ENCODE assay signal across 8 cellular contexts in the genomic region with DNA sequence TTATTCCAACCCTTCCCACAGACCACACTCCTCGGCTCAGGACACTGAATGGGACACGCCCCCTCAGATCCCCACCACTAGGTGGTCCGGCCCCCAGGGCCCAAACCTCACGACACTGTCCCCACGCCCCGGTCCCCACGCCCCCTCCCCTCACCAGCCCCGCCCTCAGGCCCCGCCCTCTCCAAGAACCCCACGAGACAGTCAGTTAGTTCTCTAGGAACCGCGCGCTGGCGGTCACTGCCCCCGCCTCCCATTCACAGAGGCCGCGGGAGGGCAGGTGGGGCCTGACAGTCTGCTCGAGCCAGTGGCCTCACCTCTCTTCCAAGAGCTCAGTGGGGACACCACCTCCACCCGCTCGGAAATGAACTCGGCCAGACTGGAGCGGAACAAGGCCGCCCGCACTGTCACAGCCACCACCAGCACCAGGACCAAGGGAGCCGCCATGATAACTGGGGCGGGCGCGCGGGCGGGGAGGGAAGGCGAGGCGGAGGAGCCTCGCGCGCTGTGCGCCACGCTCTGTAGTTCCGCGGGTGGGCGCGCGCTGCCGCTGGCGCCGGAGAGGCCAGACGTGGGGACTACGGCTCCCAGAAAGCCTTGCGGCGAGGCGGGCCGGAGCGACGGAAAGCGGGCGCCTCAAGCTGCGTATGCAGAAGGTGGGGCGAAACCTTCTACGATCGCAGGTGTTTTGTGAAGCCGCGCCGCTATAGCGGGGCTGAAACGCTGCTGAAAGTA. TPM values are rescaled to one million over a fixed set of nuclear protein-coding genes. Genes with fewer than 3 reads are reported as not detected.
DNase-seq lines count a peak whose midpoint lies in the region; ATAC-seq and TF ChIP-seq lines count a peak whose summit lies in the region.

PIGU (minus strand) TSS at position 451 of the 732 bp plus-strand sequence; CDS start at position 444, 7 bp downstream.

- no peaks in the 10 kb centered on the region for H4K20me1 ChIP-seq in SU-DHL-6 (ENCODE audit: low read depth, low read length)

- intact Hi-C loops in Right ventricle myocardium superior (cut with DNase I) (no loop called here), transverse colon (cut with DNase I; ENCODE audit: low total_unique reads) (loop anchor here (1.0 kb wide), 1 partner anchor 17 kb away; no protein-coding TSS in a partner anchor)

- H3K36me3 ChIP-seq in SU-DHL-6 (ENCODE audit: low read length) = no peaks in the 10 kb centered on the region
- no peaks in the 10 kb centered on the region for H3K36me3 ChIP-seq in parathyroid adenoma (ENCODE audit: control insufficient read depth, insufficient read depth, low read length)
- no peaks in the 10 kb centered on the region for H3K36me3 ChIP-seq in transverse colon

- H3K4me2 ChIP-seq in SU-DHL-6 (ENCODE audit: low read depth, low read length, poor library complexity, severe bottlenecking) (peak within 1 kb of the TSS; percentile 96), parathyroid adenoma (ENCODE audit: low read length) (peak within 1 kb of the TSS; percentile 45)

- ATAC-seq in HG02678 (IDR thresholded peaks at IDR 0.05; ENCODE audit: unreplicated experiment) = peak; percentile 97
- peak; percentile 100 for ATAC-seq in Right ventricle myocardium superior (ENCODE audit: poor library complexity)

- no peaks in the 10 kb centered on the region for H3K9me3 ChIP-seq in SU-DHL-6 (ENCODE audit: insufficient read depth, low read length)
- no peaks in the 10 kb centered on the region for H3K9me3 ChIP-seq in parathyroid adenoma (ENCODE audit: control insufficient read depth, low read length)
- H3K9me3 ChIP-seq in transverse colon = no peaks in the 10 kb centered on the region

- peaks cover 14% of the 10 kb centered on the region; the same call in 1 of the 2 replicates for H3F3A ChIP-seq in SU-DHL-6 (ENCODE audit: insufficient read depth)

- no peak for TF ChIP-seq CTCF in GM12865 (IDR thresholded peaks at IDR 0.05; ENCODE audit: insufficient read depth, low read depth, low read length, missing control alignments)
- no peak for TF ChIP-seq CTCF in SU-DHL-6 (IDR thresholded peaks at IDR 0.05; ENCODE audit: insufficient read depth, low read length, poor library complexity, severe bottlenecking)
- peak; percentile 39 for TF ChIP-seq CTCF in parathyroid adenoma (IDR thresholded peaks at IDR 0.05)
- TF ChIP-seq CTCF in transverse colon (IDR thresholded peaks at IDR 0.05) = peak in 2 of 5 experiments; percentile 20 to 45

- WGBS in transverse colon (ENCODE audit: low coverage in 1 of 2), 2 donors = 1% methylated on average over 13 to 38 of the region's 64 CpGs

- H3K27ac ChIP-seq in SU-DHL-6 (ENCODE audit: low read depth, low read length) = peak within 1 kb of the TSS; percentile 62
- peak within 1 kb of the TSS; percentile 82 for H3K27ac ChIP-seq in parathyroid adenoma
- peak within 1 kb of the TSS; percentile 77 to 92 (median 84) for H3K27ac ChIP-seq in transverse colon

- no peaks in the 10 kb centered on the region for H3K9me2 ChIP-seq in SU-DHL-6 (replicated peaks; ENCODE audit: insufficient read depth, low read length)

- peak within 1 kb of the TSS; percentile 68 for H3K9ac ChIP-seq in SU-DHL-6 (ENCODE audit: low read length)
- H3K9ac ChIP-seq in parathyroid adenoma = peak within 1 kb of the TSS; percentile 19

- H2AFZ ChIP-seq in SU-DHL-6 (ENCODE audit: low read depth, low read length, severe bottlenecking) (peak within 1 kb of the TSS; percentile 47), parathyroid adenoma (peak within 1 kb of the TSS; percentile 69)

- H3K27me3 ChIP-seq in SU-DHL-6 (ENCODE audit: low read length) (no peaks in the 10 kb centered on the region), parathyroid adenoma (ENCODE audit: control insufficient read depth, insufficient read depth, low read length) (no peaks in the 10 kb centered on the region), transverse colon (no peaks in the 10 kb centered on the region)

- H3K79me2 ChIP-seq in SU-DHL-6 (ENCODE audit: insufficient read depth, low read length) = peaks cover 25% of the 10 kb centered on the region; the same call in 1 of the 2 replicates
- peaks cover 10% of the 10 kb centered on the region for H3K79me2 ChIP-seq in parathyroid adenoma

- in situ Hi-C loops in transverse colon (cut with MboI; ENCODE audit: low pct_ligation_motif_present in 1 of 4, low pct_unique_long_range_greater_than_20kb in 1 of 4, low sequenced_read_pairs in 3 of 4) = no loop called here

- peak within 1 kb of the TSS; percentile 89 for H3K4me3 ChIP-seq in GM12865 (ENCODE audit: low read depth, low read length)
- H3K4me3 ChIP-seq in SU-DHL-6 (ENCODE audit: insufficient read depth, low read length, poor library complexity, severe bottlenecking) = peak within 1 kb of the TSS; percentile 73
- peak within 1 kb of the TSS; percentile 75 for H3K4me3 ChIP-seq in parathyroid adenoma (ENCODE audit: low read depth, low read length)
- peak within 1 kb of the TSS; percentile 56 to 90 (median 74) for H3K4me3 ChIP-seq in transverse colon

- TF ChIP-seq EP300 in transverse colon (IDR thresholded peaks at IDR 0.05; ENCODE audit: low read depth) = no peak

- peak; percentile 70 for TF ChIP-seq POLR2A in transverse colon (IDR thresholded peaks at IDR 0.05)

- DNase-seq in GM12865 (ENCODE audit: low read depth) = peak; percentile 99
- DNase-seq in NCI-H128 (lab: John Stamatoyannopoulos, UW; ENCODE audit: unreplicated experiment) = peak; percentile 92
- peak; percentile 89 for DNase-seq in activated naive CD8-positive, alpha-beta T cell treated with anti-CD3 and anti-CD28 coated beads, Interleukin-2, amount 50 U/mL, for 16 hours (ENCODE audit: low read depth, low spot score)
- peak; percentile 98 for DNase-seq in Right ventricle myocardium superior
- peak; percentile 97 for DNase-seq in transverse colon

- H3K4me1 ChIP-seq in parathyroid adenoma = peaks cover 3% of the 10 kb centered on the region
- H3K4me1 ChIP-seq in transverse colon = peaks cover 5 to 22% (median 14%) of the 10 kb centered on the region in 4 donors

RNA-seq across cellular contexts. Expression of gene PIGU, which starts in this region (rescaled TPM):
- total RNA-seq in Right ventricle myocardium superior (10.9 TPM), transverse colon (10 to 100 TPM in 3 of 4 donors, 1 to 10 TPM in 1; 4.1 to 28.7 (median 16.8) TPM)

Comparison
In these comparisons a context has a peak if more than half of its experiments do, and no peak if none do; other contexts are left out.
1. Peak in every context shown above with its lines: DNase-seq, ATAC-seq, H3K4me3 ChIP-seq and H3K27ac ChIP-seq.